ENCODE assay signal across 11 cellular contexts in the genomic region with DNA sequence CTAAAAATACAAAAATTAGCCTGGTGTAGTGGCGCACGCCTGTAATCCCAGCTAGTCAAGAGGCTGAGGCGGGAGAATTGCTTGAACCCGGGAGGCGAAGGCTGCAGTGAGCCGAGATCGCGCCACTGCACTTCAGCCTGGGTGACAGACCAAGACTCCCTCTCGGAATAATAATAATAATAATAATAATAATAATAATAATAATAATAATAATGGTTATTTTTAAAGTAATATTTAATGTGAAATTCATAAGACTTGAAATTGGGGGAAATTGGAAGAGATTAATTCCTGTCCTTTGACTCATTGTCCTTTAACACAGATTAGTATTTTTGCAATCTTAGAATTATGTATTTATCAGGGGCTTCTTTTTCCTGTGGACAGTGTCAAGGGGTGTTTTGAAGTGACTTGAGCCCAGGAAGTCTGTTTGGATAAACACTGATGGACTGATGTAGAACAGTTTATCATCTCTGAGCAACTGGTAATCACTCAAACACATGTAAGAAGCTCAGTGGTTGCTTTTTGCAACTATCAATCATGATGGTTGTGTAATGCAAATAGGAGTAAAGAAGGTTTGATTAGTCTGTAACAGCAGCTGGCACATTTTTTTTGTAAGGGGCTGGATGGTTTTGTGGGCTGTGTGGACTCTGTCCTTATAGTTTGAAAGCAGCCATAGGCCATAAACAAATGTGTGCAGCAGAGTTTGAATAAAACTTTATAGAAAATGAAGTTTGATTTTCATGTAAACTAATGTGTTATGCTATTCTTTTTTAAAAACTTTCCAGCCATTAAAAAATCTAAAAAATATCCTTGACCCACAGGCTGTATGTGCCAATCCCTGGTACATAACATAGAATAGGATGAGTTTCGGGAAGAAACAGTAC.
"Had no signal": no experiment of that assay in that cellular context is flagged by ENCODE, and none has a peak within 500 bp of the region (broad histone marks: within the 10 kb centered on the region; RNA-seq: fewer than 3 reads in every experiment).

No MANE protein-coding gene starts in this region.

- H3K4me1 Mint-ChIP-seq: naive B cell had no signal

- H3K36me3 Mint-ChIP-seq: naive B cell had no signal

- H3K27ac Mint-ChIP-seq: naive B cell had no signal

- ATAC-seq: gastroesophageal sphincter, heart left ventricle, mucosa of descending colon had no signal

- DNase-seq: activated gamma-delta T cell; activated T-cell treated with anti-CD3 and anti-CD28 coated beads, Interleukin-2, amount 50 U/mL, for 72 hours; heart left ventricle; kidney glomerular epithelial cell; mesenchymal stem cell; mucosa of descending colon; naive B cell had no signal

- H3K4me3 Mint-ChIP-seq: central memory CD8-positive, alpha-beta T cell; naive B cell; stimulated activated naive CD8-positive, alpha-beta T cell treated with anti-CD3 and anti-CD28 coated beads, Interleukin-15, Interleukin-2, amounts not matched to agents 100 ng/mL and 50 ng/mL, for 24 hours had no signal

- H3K27me3 Mint-ChIP-seq: activated naive CD4-positive, alpha-beta T cell treated with anti-CD3 and anti-CD28 coated beads, Interleukin-2, amount 50 U/mL, for 24 hours; central memory CD8-positive, alpha-beta T cell; naive B cell; stimulated activated naive CD8-positive, alpha-beta T cell treated with anti-CD3 and anti-CD28 coated beads, Interleukin-15, Interleukin-2, amounts not matched to agents 100 ng/mL and 50 ng/mL, for 24 hours had no signal

- H3K9me3 Mint-ChIP-seq: central memory CD8-positive, alpha-beta T cell had no signal
